9 cellular contexts compared by ENCODE assay signal in the genomic region with DNA sequence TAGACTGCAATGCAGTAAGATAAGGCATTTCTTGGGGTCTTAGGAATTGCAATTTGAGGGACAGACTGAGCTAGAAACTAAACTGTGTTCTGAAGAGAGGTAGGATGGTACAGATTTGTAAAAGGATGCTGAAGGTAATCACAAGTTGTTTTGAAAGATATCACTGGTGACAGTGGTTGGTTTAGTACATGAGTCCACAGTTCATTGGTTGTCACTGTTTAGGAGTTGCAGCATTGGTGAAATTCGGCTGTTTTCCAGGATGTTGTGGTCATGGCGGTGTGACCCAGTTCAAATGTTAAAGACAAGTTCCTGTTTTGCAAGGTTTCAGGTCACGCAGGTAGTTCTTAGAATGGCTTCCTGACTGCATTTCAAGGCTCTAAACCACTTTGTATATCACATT.
DNase-seq lines count a peak whose midpoint lies in the region; ATAC-seq and TF ChIP-seq lines count a peak whose summit lies in the region.
"Had no signal": no experiment of that assay in that cellular context is flagged by ENCODE, and none has a peak within 500 bp of the region (broad histone marks: within the 10 kb centered on the region; RNA-seq: fewer than 3 reads in every experiment).

No MANE protein-coding gene starts in this region.

- intact Hi-C loops in lower leg skin (cut with DNase I; ENCODE audit: low total_unique reads), result no loop called here

- DNase-seq in GM06990 (ENCODE audit: extremely low read depth, insufficient read length) (peak; percentile 30), NOMO-1 (lab: John Stamatoyannopoulos, UW; ENCODE audit: unreplicated experiment in 2 of 2) (peak; percentile 16 to 66), kidney glomerular epithelial cell (lab: John Stamatoyannopoulos, UW) (no peak), lower leg skin (ENCODE audit: low spot score in 2 of 2) (no peak), superior temporal gyrus (ENCODE audit: extremely low spot score) (no peak)
- DNase-seq in activated effector memory CD4-positive, alpha-beta T cell treated with anti-CD3 and anti-CD28 coated beads, Interleukin-2, amount 50 U/mL, for 16 hours, result peak; percentile 87
- peak; percentile 27 to 44 for DNase-seq in stimulated activated CD8-positive, alpha-beta memory T cell treated with anti-CD3 and anti-CD28 coated beads, Interleukin-15, amount 100 ng/mL, for 4 hours (ENCODE audit: low read depth in 2 of 2)

- 67 to 85% methylated on average over 3 of the region's 3 CpGs for WGBS in lower leg skin, 2 donors

- no peak for TF ChIP-seq POLR2A in lower leg skin (IDR thresholded peaks at IDR 0.05)

- no peak for TF ChIP-seq CTCF in GM06990 (IDR thresholded peaks at IDR 0.05; ENCODE audit: insufficient read depth, low read length, poor library complexity, severe bottlenecking)
- no peak for TF ChIP-seq CTCF in lower leg skin (IDR thresholded peaks at IDR 0.05)

- H3K4me3 ChIP-seq in GM06990 (replicated peaks; ENCODE audit: low read depth, low read length) (no peak overlapping the region), lower leg skin (ENCODE audit: low read depth, poor library complexity, severe bottlenecking) (no peak overlapping the region)
- H3K4me3 ChIP-seq: pancreas had no signal

- ATAC-seq in GM21786 (IDR thresholded peaks at IDR 0.05; ENCODE audit: unreplicated experiment), result peak; percentile 94

- no peaks in the 10 kb centered on the region for H3K36me3 ChIP-seq in GM06990 (ENCODE audit: control insufficient read depth, insufficient read depth, low read length)
- H3K36me3 ChIP-seq: pancreas had no signal

- H3K27me3 ChIP-seq in GM06990 (replicated peaks; ENCODE audit: control insufficient read depth, insufficient read depth, low read length), result no peaks in the 10 kb centered on the region
- H3K27me3 ChIP-seq: pancreas had no signal

Comparison
In these comparisons a context has a peak if more than half of its experiments do, and no peak if none do; other contexts are left out.
1. DNase-seq: peak in GM06990 (single experiment), NOMO-1 (2 of 2), activated effector memory CD4-positive, alpha-beta T cell treated with anti-CD3 and anti-CD28 coated beads, Interleukin-2, amount 50 U/mL, for 16 hours (single experiment) and stimulated activated CD8-positive, alpha-beta memory T cell treated with anti-CD3 and anti-CD28 coated beads, Interleukin-15, amount 100 ng/mL, for 4 hours (2 of 2); none in kidney glomerular epithelial cell (single experiment), lower leg skin (0 of 2) and superior temporal gyrus (single experiment).